In genomic region chr22:40721266-40721665, GRCh38 we compare ENCODE assay signal across 11 cellular contexts. TPM values are rescaled to one million over a fixed set of nuclear protein-coding genes. Genes with fewer than 3 reads are reported as not detected.
A peak's percentile ranks its signal among the peaks of the same experiment; 100 is the strongest.
DNase-seq lines count a peak whose midpoint lies in the region; ATAC-seq and TF ChIP-seq lines count a peak whose summit lies in the region.
"Had no signal": no experiment of that assay in that cellular context is flagged by ENCODE, and none has a peak within 500 bp of the region (broad histone marks: within the 10 kb centered on the region; RNA-seq: fewer than 3 reads in every experiment).

No MANE protein-coding gene starts in this region.

- peak; percentile 75 for DNase-seq in Daoy (ENCODE audit: low read depth)
- peak; percentile 94 for DNase-seq in NCI-H146 (lab: John Stamatoyannopoulos, UW)
- no peak for DNase-seq in activated CD8-positive, alpha-beta T cell treated with anti-CD3 and anti-CD28 coated beads for 36 hours
- peak; percentile 46 for DNase-seq in myocyte (ENCODE audit: low read depth)
- no peak for DNase-seq in NK-92 treated with Interleukin-12 subunit alpha and Interleukin-12 subunit beta, amount 100 ng/mL, for 24 hours (lab: John Stamatoyannopoulos, UW)
- DNase-seq in glomerular visceral epithelial cell (ENCODE audit: extremely low spot score), result no peak
- DNase-seq in T1000 (lab: John Stamatoyannopoulos, UW), result no peak
- DNase-seq: activated B cell treated with CpG ODN at 0.5 μM for 24 hours, ovary had no signal

- intact Hi-C loops in activated CD8-positive, alpha-beta T cell treated with anti-CD3 and anti-CD28 coated beads for 36 hours (cut with micrococcal nuclease), result no loop called here

- no peak for TF ChIP-seq CTCF in activated CD8-positive, alpha-beta T cell treated with anti-CD3 and anti-CD28 coated beads for 36 hours (IDR thresholded peaks at IDR 0.05)

- CTCF ChIA-PET in activated CD8-positive, alpha-beta T cell treated with anti-CD3 and anti-CD28 coated beads for 36 hours (lab: Charles Lee), result interaction anchor here (1.2 kb wide), 1 partner anchor 11 kb away, joined by 3 read pairs; no protein-coding TSS in a partner anchor

- ATAC-seq in activated CD8-positive, alpha-beta T cell treated with anti-CD3 and anti-CD28 coated beads for 36 hours, result peak; percentile 49
- ATAC-seq in GM18867 (IDR thresholded peaks at IDR 0.05; ENCODE audit: unreplicated experiment), result no peak

- H3K4me1 Mint-ChIP-seq in activated CD8-positive, alpha-beta T cell treated with anti-CD3 and anti-CD28 coated beads for 36 hours (ENCODE audit: low read depth), result peaks cover 11% of the 10 kb centered on the region

- H3K27me3 Mint-ChIP-seq in activated CD8-positive, alpha-beta T cell treated with anti-CD3 and anti-CD28 coated beads for 36 hours, result no peaks in the 10 kb centered on the region

- POLR2A ChIA-PET in activated CD8-positive, alpha-beta T cell treated with anti-CD3 and anti-CD28 coated beads for 36 hours (lab: Charles Lee), result no interaction called here

- no peaks in the 10 kb centered on the region for H3K9me3 Mint-ChIP-seq in activated CD8-positive, alpha-beta T cell treated with anti-CD3 and anti-CD28 coated beads for 36 hours
- H3K9me3 Mint-ChIP-seq: activated B cell treated with CpG ODN at 0.5 μM for 24 hours; dendritic cell treated with granulocyte-macrophage colony-stimulating factor and Interleukin-4, amounts not matched to agents 40 ng/mL and 50 ng/mL, for 4 days had no signal

- no peak overlapping the region for H3K27ac Mint-ChIP-seq in activated CD8-positive, alpha-beta T cell treated with anti-CD3 and anti-CD28 coated beads for 36 hours
- H3K27ac Mint-ChIP-seq: activated B cell treated with CpG ODN at 0.5 μM for 24 hours; dendritic cell treated with granulocyte-macrophage colony-stimulating factor and Interleukin-4, amounts not matched to agents 40 ng/mL and 50 ng/mL, for 4 days had no signal

- H3K4me3 Mint-ChIP-seq in activated CD8-positive, alpha-beta T cell treated with anti-CD3 and anti-CD28 coated beads for 36 hours, result no peak overlapping the region
- H3K4me3 Mint-ChIP-seq: activated B cell treated with CpG ODN at 0.5 μM for 24 hours; dendritic cell treated with granulocyte-macrophage colony-stimulating factor and Interleukin-4, amounts not matched to agents 40 ng/mL and 50 ng/mL, for 4 days had no signal

- no peaks in the 10 kb centered on the region for H3K36me3 Mint-ChIP-seq in activated CD8-positive, alpha-beta T cell treated with anti-CD3 and anti-CD28 coated beads for 36 hours (ENCODE audit: low read depth)

RNA-seq across cellular contexts. Expression of gene MCHR1, which starts 42.0 kb away (rescaled TPM):
- not detected in 2 replicates for total RNA-seq in Daoy (2014; rRNA removed; shearing (Covaris generic))
- not detected for total RNA-seq in activated CD8-positive, alpha-beta T cell treated with anti-CD3 and anti-CD28 coated beads for 36 hours
- total RNA-seq in myocyte, result 0.94 and 2.1 TPM in 2 replicates
- polyA plus RNA-seq in myocyte (2012), result 0.66 TPM
- total RNA-seq: activated B cell treated with CpG ODN at 0.5 μM for 24 hours had no signal

Comparison
In these comparisons a context has a peak if more than half of its experiments do, and no peak if none do; other contexts are left out.
1. DNase-seq: peak in Daoy (single experiment), NCI-H146 (single experiment) and myocyte (single experiment); none in activated CD8-positive, alpha-beta T cell treated with anti-CD3 and anti-CD28 coated beads for 36 hours (single experiment), NK-92 treated with Interleukin-12 subunit alpha and Interleukin-12 subunit beta, amount 100 ng/mL, for 24 hours (single experiment), glomerular visceral epithelial cell (single experiment) and T1000 (single experiment).